ENCODE assay signal across 19 cellular contexts in genomic region chr1:56501888-56502287, GRCh38.
"Had no signal": no experiment of that assay in that cellular context is flagged by ENCODE, and none has a peak within 500 bp of the region (broad histone marks: within the 10 kb centered on the region; RNA-seq: fewer than 3 reads in every experiment).

No MANE protein-coding gene starts in this region.

- H3K27ac Mint-ChIP-seq: activated T-helper 17 cell treated with anti-CD3 and anti-CD28 coated beads, Interleukin-2, amount 50 U/mL, for 72 hours; dendritic cell treated with granulocyte-macrophage colony-stimulating factor and Interleukin-4, amounts not matched to agents 40 ng/mL and 50 ng/mL, for 4 days; memory B cell; natural killer cell; progenitor cell of endocrine pancreas; stimulated activated naive CD8-positive, alpha-beta T cell treated with anti-CD3 and anti-CD28 coated beads, Interleukin-15, amount 100 ng/mL, for 72 hours had no signal

- H3K4me1 Mint-ChIP-seq: activated T-helper 17 cell treated with anti-CD3 and anti-CD28 coated beads, Interleukin-2, amount 50 U/mL, for 72 hours; stimulated activated naive CD8-positive, alpha-beta T cell treated with anti-CD3 and anti-CD28 coated beads, Interleukin-15, amount 100 ng/mL, for 72 hours had no signal

- H3K27me3 Mint-ChIP-seq: progenitor cell of endocrine pancreas had no signal

- H3K9me3 Mint-ChIP-seq: activated T-helper 17 cell treated with anti-CD3 and anti-CD28 coated beads, Interleukin-2, amount 50 U/mL, for 72 hours; dendritic cell treated with granulocyte-macrophage colony-stimulating factor and Interleukin-4, amounts not matched to agents 40 ng/mL and 50 ng/mL, for 4 days; memory B cell; natural killer cell had no signal

- H3K27me3 ChIP-seq: foreskin keratinocyte, sigmoid colon, testis had no signal

- DNase-seq: activated CD4-positive, alpha-beta T cell treated with anti-CD3 and anti-CD28 coated beads, Interleukin-2, amount 50 U/mL, for 1 hour; activated naive CD4-positive, alpha-beta T cell treated with Interleukin-2 at 50 U/mL for 16 hours; activated T-cell treated with anti-CD3 and anti-CD28 coated beads for 4 hours; aorta; cerebellar nuclear complex; effector memory CD4-positive, alpha-beta T cell; foreskin keratinocyte; mucosa of descending colon; natural killer cell; nucleus accumbens; sigmoid colon; stimulated activated CD4-positive, alpha-beta T cell treated with anti-CD3 and anti-CD28 coated beads, Interleukin-1b, Interleukin-23, amount 100 ng/mL, for 48 hours; stimulated activated naive CD8-positive, alpha-beta T cell treated with anti-CD3 and anti-CD28 coated beads, Interleukin-15, amount 100 ng/mL, for 72 hours; testis had no signal

- ATAC-seq: activated CD4-positive, CD25-positive, alpha-beta regulatory T cell treated with anti-CD3 and anti-CD28 coated beads, Interleukin-2, amount 50 U/mL, for 24 hours; activated T-helper 17 cell treated with anti-CD3 and anti-CD28 coated beads, Interleukin-2, amount 50 U/mL, for 72 hours; foreskin keratinocyte; mucosa of descending colon; natural killer cell; stimulated activated naive CD8-positive, alpha-beta T cell treated with anti-CD3 and anti-CD28 coated beads, Interleukin-15, amount 100 ng/mL, for 72 hours had no signal

- H3K4me3 Mint-ChIP-seq: activated T-helper 17 cell treated with anti-CD3 and anti-CD28 coated beads, Interleukin-2, amount 50 U/mL, for 72 hours; dendritic cell treated with granulocyte-macrophage colony-stimulating factor and Interleukin-4, amounts not matched to agents 40 ng/mL and 50 ng/mL, for 4 days; memory B cell; natural killer cell; stimulated activated naive CD8-positive, alpha-beta T cell treated with anti-CD3 and anti-CD28 coated beads, Interleukin-15, amount 100 ng/mL, for 72 hours had no signal

- H3K36me3 Mint-ChIP-seq: natural killer cell had no signal

- H3K4me3 ChIP-seq: mucosa of descending colon, sigmoid colon, testis had no signal

- H3K9me3 ChIP-seq: mucosa of descending colon, sigmoid colon, testis had no signal

- H3K27ac ChIP-seq: foreskin keratinocyte, sigmoid colon, testis had no signal
